Comparison of ENCODE assay signal across 8 cellular contexts in the genomic region with DNA sequence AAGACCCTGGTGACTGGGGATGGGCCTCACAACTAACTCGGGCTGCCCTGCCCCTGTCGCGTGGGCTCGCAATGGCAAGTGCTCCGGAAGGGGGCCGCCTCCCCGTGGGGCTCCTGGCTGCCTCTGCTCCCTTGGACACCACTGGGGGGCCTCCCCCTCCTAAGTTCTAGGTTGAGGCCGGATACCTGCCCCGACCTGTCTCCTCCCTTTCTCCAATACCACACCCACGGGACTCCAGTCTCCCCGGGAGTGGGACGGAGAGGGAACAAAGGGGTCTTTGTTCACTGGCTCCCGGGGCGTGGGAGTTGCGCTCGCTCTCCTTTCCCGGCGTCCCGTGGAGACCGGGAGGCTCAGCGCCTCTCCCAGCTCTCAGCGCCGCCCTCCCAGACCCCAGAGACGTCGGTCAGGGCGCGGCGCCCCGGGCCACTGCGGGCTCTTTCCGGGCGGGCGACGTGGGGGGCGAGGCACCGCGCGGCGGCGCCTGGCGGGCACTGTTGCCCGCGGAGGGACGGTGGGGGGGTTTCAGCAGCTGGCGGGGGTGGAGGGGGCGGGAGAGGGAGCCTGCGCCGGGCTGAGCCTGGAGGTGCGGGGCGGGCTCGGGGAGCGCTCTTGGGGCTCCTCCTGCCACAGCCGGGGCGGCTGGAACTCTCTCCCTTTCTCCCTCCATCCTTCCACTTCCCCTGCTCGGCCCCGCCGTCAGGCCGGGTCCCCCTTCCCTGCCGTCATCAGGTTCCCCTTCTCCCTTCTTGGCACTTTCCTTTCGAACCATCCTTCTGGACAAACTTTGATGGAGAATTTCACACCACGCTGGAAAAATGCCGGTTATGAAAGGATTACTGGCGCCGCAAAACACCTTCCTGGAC. TPM values are rescaled to one million over a fixed set of nuclear protein-coding genes. Genes with fewer than 3 reads are reported as not detected.
DNase-seq lines count a peak whose midpoint lies in the region; ATAC-seq and TF ChIP-seq lines count a peak whose summit lies in the region.

A gene (plus strand): TSS at position 606 of the 863 bp plus-strand sequence. CDS start 210 bp downstream, at position 816.

- H2AK9ac ChIP-seq in IMR-90 (replicated peaks; ENCODE audit: low read depth, low read length, poor library complexity), result no peak within 1 kb of the TSS

- no peak within 1 kb of the TSS for H4K8ac ChIP-seq in IMR-90 (ENCODE audit: low read depth in 2 of 2, low read length in 2 of 2)

- TF ChIP-seq CTCF in IMR-90 (conservative IDR thresholded peaks at IDR 0.05; ENCODE audit: low read depth, low read length) (no peak), WERI-Rb-1 (IDR thresholded peaks at IDR 0.05; ENCODE audit: low read depth, low read length) (peak; percentile 32; the same call in 1 of the 2 replicates), endodermal cell (conservative IDR thresholded peaks at IDR 0.05) (peak; percentile 16), upper lobe of right lung (IDR thresholded peaks at IDR 0.05) (no peak)

- H2AFZ ChIP-seq in IMR-90 (replicated peaks; ENCODE audit: low read length, poor library complexity), result peak within 1 kb of the TSS; percentile 88

- 0 out of 2 replicates have a peak, but pooled peaks cover 5% of the 10 kb centered on the region for H3K9me3 ChIP-seq in BLaER1
- H3K9me3 ChIP-seq in IMR-90 (ENCODE audit: control insufficient read depth, insufficient read depth, low read length), result no peaks in the 10 kb centered on the region
- no peaks in the 10 kb centered on the region for H3K9me3 ChIP-seq in WERI-Rb-1 (ENCODE audit: severe bottlenecking)
- H3K9me3 ChIP-seq in endodermal cell (ENCODE audit: control insufficient read depth, low read length), result peaks cover 4% of the 10 kb centered on the region
- H3K9me3 ChIP-seq in mucosa of stomach (ENCODE audit: control insufficient read depth, low read length), result no peaks in the 10 kb centered on the region
- H3K9me3 ChIP-seq in upper lobe of right lung, result no peaks in the 10 kb centered on the region

- H3K4me2 ChIP-seq in BLaER1 (peak within 1 kb of the TSS; percentile 100), IMR-90 (ENCODE audit: low read depth, low read length) (peak within 1 kb of the TSS; percentile 50)

- H3K4me3 Mint-ChIP-seq in endodermal cell, result peak within 1 kb of the TSS; percentile 91

- no peak within 1 kb of the TSS for H2BK15ac ChIP-seq in IMR-90 (ENCODE audit: low read depth, low read length)

- H3K9me3 Mint-ChIP-seq in endodermal cell, result no peaks in the 10 kb centered on the region

- no peak within 1 kb of the TSS for H2BK5ac ChIP-seq in IMR-90 (ENCODE audit: low read depth, low read length, poor library complexity, severe bottlenecking)

- no peak within 1 kb of the TSS for H3K14ac ChIP-seq in IMR-90 (replicated peaks; ENCODE audit: low read depth, low read length)

- TF ChIP-seq POLR2A in IMR-90 (IDR thresholded peaks at IDR 0.05; ENCODE audit: low read depth, low read length), result no peak

- no peak within 1 kb of the TSS for H4K91ac ChIP-seq in IMR-90 (ENCODE audit: insufficient read depth, low read depth, low read length)

- H3K4ac ChIP-seq in IMR-90 (ENCODE audit: low read depth, low read length), result no peak within 1 kb of the TSS

- H3K36me3 ChIP-seq in BLaER1 (no peaks in the 10 kb centered on the region), IMR-90 (ENCODE audit: control insufficient read depth, insufficient read depth, low read length) (no peaks in the 10 kb centered on the region), WERI-Rb-1 (no peaks in the 10 kb centered on the region), endodermal cell (ENCODE audit: control insufficient read depth, insufficient read depth, low read length) (no peaks in the 10 kb centered on the region), mucosa of stomach (ENCODE audit: control insufficient read depth, insufficient read depth, low read length) (no peaks in the 10 kb centered on the region), upper lobe of right lung (no peaks in the 10 kb centered on the region)

- in situ Hi-C loops in IMR-90 (cut with MboI; ENCODE audit: low sequenced_read_pairs), result no loop called here

- 0% methylated on average over 2 of the region's 64 CpGs; no CpG with 5 or more reads in 1 of the 2 experiments for WGBS in IMR-90 (ENCODE audit: extremely low coverage in 2 of 2, insufficient read length in 1 of 2), 2 experiments
- 0 to 1% methylated on average over 7 to 59 of the region's 64 CpGs for WGBS in endodermal cell (ENCODE audit: insufficient coverage in 1 of 2, insufficient read length in 1 of 2), 2 experiments

- H3K27ac ChIP-seq in BLaER1 (peak within 1 kb of the TSS; percentile 86), IMR-90 (ENCODE audit: insufficient read depth, low read length) (no peak within 1 kb of the TSS), WERI-Rb-1 (peak within 1 kb of the TSS; percentile 91), endodermal cell (ENCODE audit: low read depth, low read length) (peak within 1 kb of the TSS; percentile 86), upper lobe of right lung (no peak within 1 kb of the TSS)

- H4K20me1 ChIP-seq in BLaER1, result no peaks in the 10 kb centered on the region
- H4K20me1 ChIP-seq in IMR-90 (ENCODE audit: insufficient read depth, low read length), result no peaks in the 10 kb centered on the region

- no peak within 1 kb of the TSS for H2BK20ac ChIP-seq in IMR-90 (ENCODE audit: low read depth, low read length)

- dilution Hi-C loops in IMR-90 (cut with HindIII; ENCODE audit: low sequenced_read_pairs, unreplicated experiment), result no loop called here

- no peak within 1 kb of the TSS for H3K18ac ChIP-seq in IMR-90 (ENCODE audit: low read depth, low read length)

- DNase-seq in IMR-90 (no peak), WERI-Rb-1 (peak; percentile 75), endodermal cell (peak; percentile 83), upper lobe of right lung (no peak), GDM1 (lab: John Stamatoyannopoulos, UW) (no peak), NCI-H1092 treated with DMSO at 0.1 percent for 48 hours (lab: John Stamatoyannopoulos, UW) (no peak)

- no peaks in the 10 kb centered on the region for H3K27me3 Mint-ChIP-seq in endodermal cell (ENCODE audit: insufficient read depth)

- no peak within 1 kb of the TSS for H3K23ac ChIP-seq in IMR-90 (ENCODE audit: low read depth, low read length)

- H3K4me1 ChIP-seq in BLaER1, result peaks cover 6% of the 10 kb centered on the region; the same call in 1 of the 2 replicates
- no peaks in the 10 kb centered on the region for H3K4me1 ChIP-seq in IMR-90 (ENCODE audit: control insufficient read depth, insufficient read depth, low read length)
- H3K4me1 ChIP-seq in endodermal cell (ENCODE audit: control insufficient read depth, insufficient read depth, low read length), result peaks cover 8% of the 10 kb centered on the region
- peaks cover 5% of the 10 kb centered on the region for H3K4me1 ChIP-seq in mucosa of stomach (ENCODE audit: control insufficient read depth, insufficient read depth, low read length)
- H3K4me1 ChIP-seq in upper lobe of right lung, result peaks cover 12% of the 10 kb centered on the region

- no peak within 1 kb of the TSS for H2AK5ac ChIP-seq in IMR-90 (ENCODE audit: low read depth, low read length)

- H3K27ac Mint-ChIP-seq in endodermal cell, result peak within 1 kb of the TSS; percentile 95

- no peaks in the 10 kb centered on the region for H3K9me1 ChIP-seq in IMR-90 (ENCODE audit: insufficient read depth, low read length)

- H3K27me3 ChIP-seq in BLaER1, result peaks cover 20% of the 10 kb centered on the region
- H3K27me3 ChIP-seq in IMR-90 (ENCODE audit: control insufficient read depth, insufficient read depth, low read length), result peaks cover 3% of the 10 kb centered on the region; the same call in 1 of the 2 replicates
- H3K27me3 ChIP-seq in WERI-Rb-1 (ENCODE audit: insufficient read depth, low read depth, severe bottlenecking), result no peaks in the 10 kb centered on the region
- no peaks in the 10 kb centered on the region for H3K27me3 ChIP-seq in endodermal cell (ENCODE audit: control insufficient read depth, insufficient read depth, low read length, poor library complexity, severe bottlenecking)
- H3K27me3 ChIP-seq in mucosa of stomach (ENCODE audit: control insufficient read depth, insufficient read depth, low read length), result no peaks in the 10 kb centered on the region
- peaks cover 25% of the 10 kb centered on the region for H3K27me3 ChIP-seq in upper lobe of right lung

- H3K56ac ChIP-seq in IMR-90 (ENCODE audit: extremely low read depth, insufficient read depth, low read length), result no peak within 1 kb of the TSS

- POLR2A ChIA-PET in IMR-90 (lab: Charles Lee; ENCODE audit: unreplicated experiment), result no interaction called here

- intact Hi-C loops in IMR-90 (cut with micrococcal nuclease), result no loop called here
- intact Hi-C loops in upper lobe of right lung (cut with DNase I), result no loop called here

- H4K5ac ChIP-seq in IMR-90 (ENCODE audit: low read depth, low read length), result no peak within 1 kb of the TSS

- H2BK120ac ChIP-seq in IMR-90 (ENCODE audit: low read depth, low read length), result no peak within 1 kb of the TSS

- ATAC-seq in IMR-90 (ENCODE audit: low read depth) (no peak), upper lobe of right lung (peak; percentile 43)

- TF ChIP-seq RAD21 in IMR-90 (IDR thresholded peaks at IDR 0.05; ENCODE audit: low read length), result no peak

- H3K4me1 Mint-ChIP-seq in endodermal cell, result peaks cover 16% of the 10 kb centered on the region

- H3K9ac ChIP-seq in BLaER1 (peak within 1 kb of the TSS; percentile 82), IMR-90 (ENCODE audit: low read depth, low read length) (no peak within 1 kb of the TSS), endodermal cell (ENCODE audit: extremely low read depth, low read length, poor library complexity, severe bottlenecking) (peak within 1 kb of the TSS; percentile 76), mucosa of stomach (ENCODE audit: low read length) (peak within 1 kb of the TSS; percentile 67)

- no peaks in the 10 kb centered on the region for H3K79me1 ChIP-seq in IMR-90 (ENCODE audit: low read depth in 1 of 2, low read length in 2 of 2)

- H3K36me3 Mint-ChIP-seq in endodermal cell (ENCODE audit: low read depth), result no peaks in the 10 kb centered on the region

- no TSS peak for BruUV-seq in IMR-90 (replicated peaks; lab: Mats Ljungman, UMichigan)

- CTCF ChIA-PET in IMR-90 (lab: Yijun Ruan, JAX), result no interaction called here

- peak within 1 kb of the TSS; percentile 88 for H3K4me3 ChIP-seq in BLaER1
- peak within 1 kb of the TSS; percentile 46 for H3K4me3 ChIP-seq in IMR-90 (ENCODE audit: insufficient read depth, low read depth, low read length)
- peak within 1 kb of the TSS; percentile 97 for H3K4me3 ChIP-seq in WERI-Rb-1 (ENCODE audit: low read depth, low read length)
- H3K4me3 ChIP-seq in endodermal cell (ENCODE audit: low read length), result peak within 1 kb of the TSS; percentile 92
- peak within 1 kb of the TSS; percentile 44 for H3K4me3 ChIP-seq in mucosa of stomach (ENCODE audit: low read length)
- peak within 1 kb of the TSS; percentile 66 for H3K4me3 ChIP-seq in upper lobe of right lung

TF ChIP-seq in IMR-90, 13 proteins besides CTCF, POLR2A, EP300 and RAD21 (continues in another document):
- no peak for TF ChIP-seq MXI1 (IDR thresholded peaks at IDR 0.05; ENCODE audit: borderline replicate concordance, low read depth, low read length)

RNA-seq across cellular contexts. Expression of the gene that starts here (rescaled TPM):
- total RNA-seq in IMR-90 (2012; rRNA removed), result not detected in 2 replicates
- not detected in 2 replicates for polyA plus RNA-seq in IMR-90 (2012; rRNA removed)
- polyA plus RNA-seq in IMR-90 (2012; cell fraction: cytosol; rRNA removed), result not detected in 2 replicates
- 0.02 TPM in 1 of 2 replicates, not detected in the other for polyA plus RNA-seq in IMR-90 (2012; cell fraction: nucleus; rRNA removed; ENCODE audit: low replicate concordance)
- total RNA-seq in endodermal cell, result 10 to 100 TPM; 12.0 to 15.0 TPM
- polyA plus RNA-seq in endodermal cell (2013, experiment 1 of 2), result 8.1 TPM
- 7.6 TPM for polyA plus RNA-seq in endodermal cell (2013, experiment 2 of 2)
- 0.41 TPM for total RNA-seq in upper lobe of right lung

Comparison
In these comparisons a context has a peak if more than half of its experiments do, and no peak if none do; other contexts are left out.
1. Peak in ATAC-seq and H3K4me3 ChIP-seq in upper lobe of right lung; RNA of the gene not detected or under 1 TPM.
2. H3K27ac ChIP-seq: peak in BLaER1 (single experiment), WERI-Rb-1 (single experiment) and endodermal cell (single experiment); none in IMR-90 (single experiment) and upper lobe of right lung (single experiment).
3. H3K4me3 ChIP-seq: peak in every context shown above with its lines; median percentile 97 in WERI-Rb-1; 92 in endodermal cell; 88 in BLaER1; 66 in upper lobe of right lung; 46 in IMR-90; 44 in mucosa of stomach.
4. DNase-seq: peak in WERI-Rb-1 (single experiment) and endodermal cell (single experiment); none in IMR-90 (single experiment), upper lobe of right lung (single experiment), GDM1 (single experiment) and NCI-H1092 treated with DMSO at 0.1 percent for 48 hours (single experiment).
5. CTCF ChIP-seq: peak in WERI-Rb-1 (single experiment) and endodermal cell (single experiment); none in IMR-90 (single experiment) and upper lobe of right lung (single experiment).